ENCODE assay signal across 1 cellular context in genomic region chr1:207798847-207799246, GRCh38.
TF ChIP-seq lines count a peak whose summit lies in the region.

No MANE protein-coding gene starts in this region.

TF ChIP-seq in K562, 482 proteins besides CTCF, POLR2A, EP300 and RAD21 (continued from another document):
- no peak for TF ChIP-seq ZHX1 (conservative IDR thresholded peaks at IDR 0.05; ENCODE audit: low read length)
